Comparison of ENCODE assay signal across 1 cellular context in the genomic region with DNA sequence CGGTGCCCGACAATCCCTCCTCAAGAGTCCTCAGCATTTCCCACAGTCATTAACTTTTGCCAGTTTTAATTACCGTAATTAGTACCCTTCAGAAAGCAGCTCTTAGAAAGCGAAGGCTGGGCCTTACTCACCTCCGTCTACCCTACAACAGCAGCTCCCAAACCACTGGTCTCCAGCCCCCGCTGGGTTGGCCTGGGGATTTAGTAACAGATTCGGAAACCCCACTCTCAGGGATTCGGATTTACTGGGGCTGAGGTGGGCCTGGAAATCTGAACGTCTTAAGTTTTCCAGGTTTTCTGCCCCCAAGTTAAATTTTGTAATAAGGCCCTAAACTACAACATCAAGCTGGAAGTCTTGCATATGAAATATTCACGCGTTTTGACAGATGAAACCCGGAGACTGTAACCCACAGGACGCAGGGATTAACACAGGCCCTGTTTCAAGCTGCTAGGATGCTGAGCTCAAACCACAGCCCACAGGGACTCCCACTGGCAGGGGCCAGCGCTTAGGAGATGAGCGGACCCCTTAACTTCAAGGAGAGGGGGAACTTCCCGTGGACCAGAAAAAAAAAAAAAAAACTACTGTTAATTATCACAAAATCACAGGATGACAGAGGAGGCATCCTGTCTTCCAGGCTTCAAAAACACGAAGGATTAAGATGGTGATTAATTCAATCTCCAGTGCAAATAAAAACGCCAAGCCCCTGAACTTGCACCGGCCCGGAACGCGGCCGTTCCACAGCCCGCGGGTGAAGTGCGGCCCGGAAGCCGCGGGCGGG.
TF ChIP-seq lines count a peak whose summit lies in the region.

No MANE protein-coding gene starts in this region.

TF ChIP-seq in HEK293, 187 proteins besides CTCF, POLR2A, EP300 and RAD21 (continued from another document):
- TF ChIP-seq INSM2 (tag by site-specific recombination; IDR thresholded peaks at IDR 0.05), result no peak
- TF ChIP-seq KLF10 (tag by site-specific recombination; IDR thresholded peaks at IDR 0.05), result no peak
- TF ChIP-seq ZNF639 (tag by site-specific recombination; IDR thresholded peaks at IDR 0.05), result no peak
TF ChIP-seq in HEK293: peak in this region for 7.
